Comparison of ENCODE assay signal across 1 cellular context in the genomic region with DNA sequence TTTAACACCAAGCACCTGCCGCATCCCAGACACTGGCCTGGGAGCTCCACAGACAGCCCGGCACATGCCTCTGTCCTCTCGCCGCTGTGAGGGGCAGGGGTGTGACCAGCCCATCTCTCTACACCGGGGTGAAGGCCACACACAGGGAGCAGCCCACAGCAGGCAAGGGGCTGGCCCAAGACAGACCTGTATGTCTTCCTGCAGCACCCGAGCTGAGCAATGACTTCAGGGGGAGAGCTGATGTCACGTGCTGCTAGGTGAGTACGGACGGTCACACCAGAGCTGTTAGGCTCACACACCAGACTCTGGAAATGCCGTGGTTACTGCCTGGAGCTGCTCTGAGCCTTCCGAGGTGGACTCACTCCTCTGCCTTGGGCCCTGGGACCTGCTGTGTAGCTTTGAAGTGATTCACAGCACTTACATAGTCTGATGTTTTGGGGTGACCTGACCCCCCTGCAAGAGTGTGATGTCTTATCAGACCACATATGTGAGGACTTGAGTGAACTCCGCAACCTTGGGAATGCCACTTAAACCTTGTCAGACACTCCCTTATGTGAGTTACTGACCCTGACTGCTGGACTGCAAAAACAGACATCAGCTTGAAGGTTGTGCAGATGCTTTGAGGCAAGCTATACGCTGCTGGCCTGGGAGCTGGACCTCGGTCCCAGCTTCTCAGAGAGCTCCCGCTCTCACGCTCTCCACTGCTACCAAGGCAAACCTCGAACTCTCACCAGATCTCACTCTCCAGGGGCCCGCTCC.
TF ChIP-seq lines count a peak whose summit lies in the region.

No MANE protein-coding gene starts in this region.

TF ChIP-seq in IMR-90, 13 proteins besides CTCF, POLR2A, EP300 and RAD21:
- TF ChIP-seq SMC3 (IDR thresholded peaks at IDR 0.05; ENCODE audit: low read depth, low read length) (no peak), CHD1 (IDR thresholded peaks at IDR 0.05; ENCODE audit: low read depth, low read length) (no peak), RCOR1 (IDR thresholded peaks at IDR 0.05; ENCODE audit: insufficient replicate concordance, low read length) (no peak), NFE2L2 (IDR thresholded peaks at IDR 0.05; ENCODE audit: low read depth, low read length) (no peak), MAZ (IDR thresholded peaks at IDR 0.05; ENCODE audit: borderline replicate concordance, low read depth, low read length) (no peak), RFX5 (IDR thresholded peaks at IDR 0.05; ENCODE audit: low read depth, low read length) (no peak), MAFK (IDR thresholded peaks at IDR 0.05; ENCODE audit: low read depth, low read length) (no peak), BHLHE40 (IDR thresholded peaks at IDR 0.05; ENCODE audit: low read depth, low read length) (no peak), MXI1 (IDR thresholded peaks at IDR 0.05; ENCODE audit: borderline replicate concordance, low read depth, low read length) (no peak), CEBPB (IDR thresholded peaks at IDR 0.05; ENCODE audit: low read depth, low read length) (no peak), FOS (IDR thresholded peaks at IDR 0.05; ENCODE audit: low read depth, low read length) (no peak)
- TF ChIP-seq, protein P1, sequence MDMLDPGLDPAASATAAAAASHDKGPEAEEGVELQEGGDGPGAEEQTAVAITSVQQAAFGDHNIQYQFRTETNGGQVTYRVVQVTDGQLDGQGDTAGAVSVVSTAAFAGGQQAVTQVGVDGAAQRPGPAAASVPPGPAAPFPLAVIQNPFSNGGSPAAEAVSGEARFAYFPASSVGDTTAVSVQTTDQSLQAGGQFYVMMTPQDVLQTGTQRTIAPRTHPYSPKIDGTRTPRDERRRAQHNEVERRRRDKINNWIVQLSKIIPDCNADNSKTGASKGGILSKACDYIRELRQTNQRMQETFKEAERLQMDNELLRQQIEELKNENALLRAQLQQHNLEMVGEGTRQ (IDR thresholded peaks at IDR 0.05; ENCODE audit: low read depth, low read length): no peak
- TF ChIP-seq, protein P2, sequence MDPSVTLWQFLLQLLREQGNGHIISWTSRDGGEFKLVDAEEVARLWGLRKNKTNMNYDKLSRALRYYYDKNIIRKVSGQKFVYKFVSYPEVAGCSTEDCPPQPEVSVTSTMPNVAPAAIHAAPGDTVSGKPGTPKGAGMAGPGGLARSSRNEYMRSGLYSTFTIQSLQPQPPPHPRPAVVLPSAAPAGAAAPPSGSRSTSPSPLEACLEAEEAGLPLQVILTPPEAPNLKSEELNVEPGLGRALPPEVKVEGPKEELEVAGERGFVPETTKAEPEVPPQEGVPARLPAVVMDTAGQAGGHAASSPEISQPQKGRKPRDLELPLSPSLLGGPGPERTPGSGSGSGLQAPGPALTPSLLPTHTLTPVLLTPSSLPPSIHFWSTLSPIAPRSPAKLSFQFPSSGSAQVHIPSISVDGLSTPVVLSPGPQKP (IDR thresholded peaks at IDR 0.05; ENCODE audit: borderline replicate concordance, low read depth, low read length): no peak
